ENCODE assay signal across 8 cellular contexts in the genomic region with DNA sequence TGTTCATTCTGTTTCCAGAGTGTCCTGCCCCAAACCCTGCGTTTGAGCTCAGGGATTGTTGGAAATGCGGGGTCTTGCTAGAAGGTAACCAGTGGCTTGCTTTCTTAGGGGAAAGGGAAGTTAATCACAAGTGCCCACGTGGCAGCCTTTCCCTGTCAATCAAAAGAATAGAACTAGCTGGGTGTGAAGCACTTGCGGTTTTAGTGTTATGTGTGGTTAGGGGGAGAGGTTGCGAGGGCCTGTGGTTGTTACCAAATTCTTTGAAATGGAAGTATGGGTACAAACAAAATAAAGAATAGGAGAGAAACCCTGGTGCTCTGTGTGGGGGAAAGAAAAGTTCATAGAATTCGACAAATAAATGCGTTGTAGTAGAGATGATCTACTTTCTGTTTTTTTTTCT.
DNase-seq lines count a peak whose midpoint lies in the region; TF ChIP-seq lines count a peak whose summit lies in the region.

No MANE protein-coding gene starts in this region.

- H3K9me3 ChIP-seq in HEK293 (ENCODE audit: control insufficient read depth, insufficient read depth, low read depth, low read length) (no peaks in the 10 kb centered on the region), SJCRH30 (replicated peaks) (no peaks in the 10 kb centered on the region)

- H3K36me3 ChIP-seq in HEK293 (ENCODE audit: control insufficient read depth in 2 of 2, insufficient read depth in 1 of 2, low read length in 2 of 2) (no peaks in the 10 kb centered on the region), SJCRH30 (peaks cover 17% of the 10 kb centered on the region)

- CTCF ChIA-PET in HEK293 (lab: Yijun Ruan, JAX) = interaction anchor here (0.7 kb wide), 1 partner anchor 234 kb away, joined by 5 read pairs; no protein-coding TSS in a partner anchor

- no peak for TF ChIP-seq CTCF in HEK293 (tag by site-specific recombination; IDR thresholded peaks at IDR 0.05)

- POLR2A ChIA-PET in HEK293 (lab: Yijun Ruan, JAX) = no interaction called here

- H3K4me3 ChIP-seq in HEK293 (ENCODE audit: low read depth, low read length) = no peak overlapping the region
- H3K4me3 ChIP-seq in SJCRH30 = no peak overlapping the region

- no peaks in the 10 kb centered on the region for H3K27me3 ChIP-seq in SJCRH30

- peaks cover 12% of the 10 kb centered on the region for H3K4me1 ChIP-seq in HEK293 (ENCODE audit: control insufficient read depth, insufficient read depth, low read length)
- peaks cover 19% of the 10 kb centered on the region for H3K4me1 ChIP-seq in SJCRH30

- H3K27ac ChIP-seq in HEK293 (ENCODE audit: extremely low read depth, low read depth, low read length) (no peak overlapping the region), SJCRH30 (no peak overlapping the region)

- DNase-seq in GDM1 (lab: John Stamatoyannopoulos, UW) = peak; percentile 79
- DNase-seq in MV-4-11 (lab: John Stamatoyannopoulos, UW) = peak; percentile 97
- peak; percentile 52 for DNase-seq in activated CD8-positive, alpha-beta memory T cell treated with anti-CD3 and anti-CD28 coated beads, Interleukin-2, amount 50 U/mL, for 1 hour (ENCODE audit: extremely low read depth)
- DNase-seq in kidney tubule cell (ENCODE audit: low spot score) = peak; percentile 40
- DNase-seq in stimulated activated CD8-positive, alpha-beta memory T cell treated with anti-CD3 and anti-CD28 coated beads, Interleukin-12 subunit alpha, Interleukin-12 subunit beta, amount 100 ng/mL, for 24 hours (ENCODE audit: extremely low read depth) = peak; percentile 38
- DNase-seq in SJCRH30 = no peak
- DNase-seq in GM03348 (ENCODE audit: low spot score) = no peak

TF ChIP-seq in HEK293, 187 proteins besides CTCF, POLR2A, EP300 and RAD21:
- TF ChIP-seq, protein P1, sequence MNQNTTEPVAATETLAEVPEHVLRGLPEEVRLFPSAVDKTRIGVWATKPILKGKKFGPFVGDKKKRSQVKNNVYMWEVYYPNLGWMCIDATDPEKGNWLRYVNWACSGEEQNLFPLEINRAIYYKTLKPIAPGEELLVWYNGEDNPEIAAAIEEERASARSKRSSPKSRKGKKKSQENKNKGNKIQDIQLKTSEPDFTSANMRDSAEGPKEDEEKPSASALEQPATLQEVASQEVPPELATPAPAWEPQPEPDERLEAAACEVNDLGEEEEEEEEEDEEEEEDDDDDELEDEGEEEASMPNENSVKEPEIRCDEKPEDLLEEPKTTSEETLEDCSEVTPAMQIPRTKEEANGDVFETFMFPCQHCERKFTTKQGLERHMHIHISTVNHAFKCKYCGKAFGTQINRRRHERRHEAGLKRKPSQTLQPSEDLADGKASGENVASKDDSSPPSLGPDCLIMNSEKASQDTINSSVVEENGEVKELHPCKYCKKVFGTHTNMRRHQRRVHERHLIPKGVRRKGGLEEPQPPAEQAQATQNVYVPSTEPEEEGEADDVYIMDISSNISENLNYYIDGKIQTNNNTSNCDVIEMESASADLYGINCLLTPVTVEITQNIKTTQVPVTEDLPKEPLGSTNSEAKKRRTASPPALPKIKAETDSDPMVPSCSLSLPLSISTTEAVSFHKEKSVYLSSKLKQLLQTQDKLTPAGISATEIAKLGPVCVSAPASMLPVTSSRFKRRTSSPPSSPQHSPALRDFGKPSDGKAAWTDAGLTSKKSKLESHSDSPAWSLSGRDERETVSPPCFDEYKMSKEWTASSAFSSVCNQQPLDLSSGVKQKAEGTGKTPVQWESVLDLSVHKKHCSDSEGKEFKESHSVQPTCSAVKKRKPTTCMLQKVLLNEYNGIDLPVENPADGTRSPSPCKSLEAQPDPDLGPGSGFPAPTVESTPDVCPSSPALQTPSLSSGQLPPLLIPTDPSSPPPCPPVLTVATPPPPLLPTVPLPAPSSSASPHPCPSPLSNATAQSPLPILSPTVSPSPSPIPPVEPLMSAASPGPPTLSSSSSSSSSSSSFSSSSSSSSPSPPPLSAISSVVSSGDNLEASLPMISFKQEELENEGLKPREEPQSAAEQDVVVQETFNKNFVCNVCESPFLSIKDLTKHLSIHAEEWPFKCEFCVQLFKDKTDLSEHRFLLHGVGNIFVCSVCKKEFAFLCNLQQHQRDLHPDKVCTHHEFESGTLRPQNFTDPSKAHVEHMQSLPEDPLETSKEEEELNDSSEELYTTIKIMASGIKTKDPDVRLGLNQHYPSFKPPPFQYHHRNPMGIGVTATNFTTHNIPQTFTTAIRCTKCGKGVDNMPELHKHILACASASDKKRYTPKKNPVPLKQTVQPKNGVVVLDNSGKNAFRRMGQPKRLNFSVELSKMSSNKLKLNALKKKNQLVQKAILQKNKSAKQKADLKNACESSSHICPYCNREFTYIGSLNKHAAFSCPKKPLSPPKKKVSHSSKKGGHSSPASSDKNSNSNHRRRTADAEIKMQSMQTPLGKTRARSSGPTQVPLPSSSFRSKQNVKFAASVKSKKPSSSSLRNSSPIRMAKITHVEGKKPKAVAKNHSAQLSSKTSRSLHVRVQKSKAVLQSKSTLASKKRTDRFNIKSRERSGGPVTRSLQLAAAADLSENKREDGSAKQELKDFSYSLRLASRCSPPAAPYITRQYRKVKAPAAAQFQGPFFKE (tag by site-specific recombination; IDR thresholded peaks at IDR 0.05; ENCODE audit: borderline replicate concordance) = no peak
- TF ChIP-seq, protein P2, sequence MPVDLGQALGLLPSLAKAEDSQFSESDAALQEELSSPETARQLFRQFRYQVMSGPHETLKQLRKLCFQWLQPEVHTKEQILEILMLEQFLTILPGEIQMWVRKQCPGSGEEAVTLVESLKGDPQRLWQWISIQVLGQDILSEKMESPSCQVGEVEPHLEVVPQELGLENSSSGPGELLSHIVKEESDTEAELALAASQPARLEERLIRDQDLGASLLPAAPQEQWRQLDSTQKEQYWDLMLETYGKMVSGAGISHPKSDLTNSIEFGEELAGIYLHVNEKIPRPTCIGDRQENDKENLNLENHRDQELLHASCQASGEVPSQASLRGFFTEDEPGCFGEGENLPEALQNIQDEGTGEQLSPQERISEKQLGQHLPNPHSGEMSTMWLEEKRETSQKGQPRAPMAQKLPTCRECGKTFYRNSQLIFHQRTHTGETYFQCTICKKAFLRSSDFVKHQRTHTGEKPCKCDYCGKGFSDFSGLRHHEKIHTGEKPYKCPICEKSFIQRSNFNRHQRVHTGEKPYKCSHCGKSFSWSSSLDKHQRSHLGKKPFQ (tag by site-specific recombination; IDR thresholded peaks at IDR 0.05) = peak; percentile 74

Comparison
In these comparisons a context has a peak if more than half of its experiments do, and no peak if none do; other contexts are left out.
1. DNase-seq: peak in GDM1 (single experiment), MV-4-11 (single experiment), activated CD8-positive, alpha-beta memory T cell treated with anti-CD3 and anti-CD28 coated beads, Interleukin-2, amount 50 U/mL, for 1 hour (single experiment), kidney tubule cell (single experiment) and stimulated activated CD8-positive, alpha-beta memory T cell treated with anti-CD3 and anti-CD28 coated beads, Interleukin-12 subunit alpha, Interleukin-12 subunit beta, amount 100 ng/mL, for 24 hours (single experiment); none in SJCRH30 (0 of 2) and GM03348 (single experiment).